Comparison of ENCODE assay signal across 1 cellular context in the genomic region with DNA sequence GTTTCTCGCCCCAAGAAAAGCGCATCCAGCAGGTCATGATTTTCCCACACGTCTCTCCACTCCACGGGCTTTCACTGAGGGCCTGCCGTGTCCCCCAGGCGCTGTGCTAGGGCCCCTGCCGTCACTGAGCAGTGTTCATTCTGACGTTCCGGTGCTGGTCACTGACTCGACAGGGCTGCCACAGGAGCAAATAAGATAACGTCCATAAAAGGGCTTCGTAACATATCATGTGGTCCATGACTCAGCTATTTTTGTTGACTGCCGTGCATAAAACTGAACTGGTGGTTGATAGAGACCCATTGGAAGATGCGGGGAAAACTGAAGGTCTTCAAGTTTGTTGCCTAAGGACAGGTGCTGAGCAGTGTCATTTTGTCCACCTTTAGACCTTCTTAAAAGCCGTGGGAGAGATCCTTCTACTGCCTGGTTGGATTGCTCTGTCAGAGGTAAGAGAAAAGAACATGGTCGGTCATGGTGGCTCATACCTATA.
TF ChIP-seq lines count a peak whose summit lies in the region.

No MANE protein-coding gene starts in this region.

TF ChIP-seq in K562, 482 proteins besides CTCF, POLR2A, EP300 and RAD21 (continued from another document and continues in another):
- peak; percentile 60; the same call in 1 of the 2 replicates for TF ChIP-seq BCOR (IDR thresholded peaks at IDR 0.05)
- TF ChIP-seq PRMT5 (CRISPR knock-in tag; IDR thresholded peaks at IDR 0.05): no peak
- peak; percentile 34; the same call in 1 of the 2 replicates for TF ChIP-seq CBX1 (IDR thresholded peaks at IDR 0.05; ENCODE audit: low read depth)
- TF ChIP-seq ZNF24 (IDR thresholded peaks at IDR 0.05): 0 out of 2 replicates have a peak, but pooled peaks have one; percentile 14
- TF ChIP-seq PHTF2 (CRISPR knock-in tag; IDR thresholded peaks at IDR 0.05): no peak
- TF ChIP-seq, protein P1, sequence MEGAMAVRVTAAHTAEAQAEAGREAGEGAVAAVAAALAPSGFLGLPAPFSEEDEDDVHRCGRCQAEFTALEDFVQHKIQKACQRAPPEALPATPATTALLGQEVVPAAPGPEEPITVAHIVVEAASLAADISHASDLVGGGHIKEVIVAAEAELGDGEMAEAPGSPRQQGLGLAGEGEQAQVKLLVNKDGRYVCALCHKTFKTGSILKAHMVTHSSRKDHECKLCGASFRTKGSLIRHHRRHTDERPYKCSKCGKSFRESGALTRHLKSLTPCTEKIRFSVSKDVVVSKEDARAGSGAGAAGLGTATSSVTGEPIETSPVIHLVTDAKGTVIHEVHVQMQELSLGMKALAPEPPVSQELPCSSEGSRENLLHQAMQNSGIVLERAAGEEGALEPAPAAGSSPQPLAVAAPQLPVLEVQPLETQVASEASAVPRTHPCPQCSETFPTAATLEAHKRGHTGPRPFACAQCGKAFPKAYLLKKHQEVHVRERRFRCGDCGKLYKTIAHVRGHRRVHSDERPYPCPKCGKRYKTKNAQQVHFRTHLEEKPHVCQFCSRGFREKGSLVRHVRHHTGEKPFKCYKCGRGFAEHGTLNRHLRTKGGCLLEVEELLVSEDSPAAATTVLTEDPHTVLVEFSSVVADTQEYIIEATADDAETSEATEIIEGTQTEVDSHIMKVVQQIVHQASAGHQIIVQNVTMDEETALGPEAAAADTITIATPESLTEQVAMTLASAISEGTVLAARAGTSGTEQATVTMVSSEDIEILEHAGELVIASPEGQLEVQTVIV (CRISPR knock-in tag; IDR thresholded peaks at IDR 0.05; ENCODE audit: borderline replicate concordance): no peak
- TF ChIP-seq NFE2 (IDR thresholded peaks at IDR 0.05; ENCODE audit: low read depth): peak; percentile 99
- peak; percentile 77 for TF ChIP-seq RNF2 (IDR thresholded peaks at IDR 0.05)
- peak; percentile 68; the same call in 1 of the 2 replicates for TF ChIP-seq HSF4 (CRISPR knock-in tag; IDR thresholded peaks at IDR 0.05; ENCODE audit: borderline replicate concordance)
- TF ChIP-seq CHD4 (IDR thresholded peaks at IDR 0.05; ENCODE audit: insufficient read depth, insufficient replicate concordance, low read depth, low read length, poor library complexity, severe bottlenecking): no peak
- TF ChIP-seq TAF7 (tag; IDR thresholded peaks at IDR 0.05): no peak; the same call in 1 of the 2 replicates
- TF ChIP-seq BRF1 (IDR thresholded peaks at IDR 0.05; ENCODE audit: borderline replicate concordance, extremely low read depth, insufficient read length): no peak
- peak; percentile 83; the same call in 1 of the 2 replicates for TF ChIP-seq ZNF644 (tag; IDR thresholded peaks at IDR 0.05; ENCODE audit: low read depth)
- peak; percentile 88 for TF ChIP-seq FOSL1 (tag; conservative IDR thresholded peaks at IDR 0.05)
- TF ChIP-seq MTF1 (CRISPR knock-in tag; IDR thresholded peaks at IDR 0.05; ENCODE audit: borderline replicate concordance): no peak
- no peak for TF ChIP-seq HMG20A (CRISPR knock-in tag; conservative IDR thresholded peaks at IDR 0.05)
- TF ChIP-seq, protein P2, sequence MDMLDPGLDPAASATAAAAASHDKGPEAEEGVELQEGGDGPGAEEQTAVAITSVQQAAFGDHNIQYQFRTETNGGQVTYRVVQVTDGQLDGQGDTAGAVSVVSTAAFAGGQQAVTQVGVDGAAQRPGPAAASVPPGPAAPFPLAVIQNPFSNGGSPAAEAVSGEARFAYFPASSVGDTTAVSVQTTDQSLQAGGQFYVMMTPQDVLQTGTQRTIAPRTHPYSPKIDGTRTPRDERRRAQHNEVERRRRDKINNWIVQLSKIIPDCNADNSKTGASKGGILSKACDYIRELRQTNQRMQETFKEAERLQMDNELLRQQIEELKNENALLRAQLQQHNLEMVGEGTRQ (CRISPR knock-in tag; IDR thresholded peaks at IDR 0.05): peak; percentile 36
- TF ChIP-seq NCOR1 (IDR thresholded peaks at IDR 0.05): peak; percentile 57; the same call in 1 of the 2 replicates
- TF ChIP-seq ZNF778 (CRISPR knock-in tag; IDR thresholded peaks at IDR 0.05): no peak
- TF ChIP-seq JUND (IDR thresholded peaks at IDR 0.05; ENCODE audit: borderline replicate concordance, low read depth, low read length): peak; percentile 85
- TF ChIP-seq JUND (tag; IDR thresholded peaks at IDR 0.05; ENCODE audit: borderline replicate concordance, low read depth, low read length): peak; percentile 84; the same call in 1 of the 3 replicates
- TF ChIP-seq ASH1L (IDR thresholded peaks at IDR 0.05; ENCODE audit: borderline replicate concordance, low read depth, partially characterized antibody): no peak
- TF ChIP-seq, protein P3, sequence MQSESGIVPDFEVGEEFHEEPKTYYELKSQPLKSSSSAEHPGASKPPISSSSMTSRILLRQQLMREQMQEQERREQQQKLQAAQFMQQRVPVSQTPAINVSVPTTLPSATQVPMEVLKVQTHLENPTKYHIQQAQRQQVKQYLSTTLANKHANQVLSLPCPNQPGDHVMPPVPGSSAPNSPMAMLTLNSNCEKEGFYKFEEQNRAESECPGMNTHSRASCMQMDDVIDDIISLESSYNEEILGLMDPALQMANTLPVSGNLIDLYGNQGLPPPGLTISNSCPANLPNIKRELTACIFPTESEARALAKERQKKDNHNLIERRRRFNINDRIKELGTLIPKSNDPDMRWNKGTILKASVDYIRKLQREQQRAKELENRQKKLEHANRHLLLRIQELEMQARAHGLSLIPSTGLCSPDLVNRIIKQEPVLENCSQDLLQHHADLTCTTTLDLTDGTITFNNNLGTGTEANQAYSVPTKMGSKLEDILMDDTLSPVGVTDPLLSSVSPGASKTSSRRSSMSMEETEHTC (IDR thresholded peaks at IDR 0.05): peak; percentile 71; the same call in 1 of the 2 replicates
- peak in 1 of 2 experiments; percentile 69; a peak in 2 of 4 replicates for TF ChIP-seq RCOR1 (IDR thresholded peaks at IDR 0.05; ENCODE audit: borderline replicate concordance in 1 of 2, low read depth in 2 of 2, low read length in 2 of 2)
- TF ChIP-seq, protein P4, sequence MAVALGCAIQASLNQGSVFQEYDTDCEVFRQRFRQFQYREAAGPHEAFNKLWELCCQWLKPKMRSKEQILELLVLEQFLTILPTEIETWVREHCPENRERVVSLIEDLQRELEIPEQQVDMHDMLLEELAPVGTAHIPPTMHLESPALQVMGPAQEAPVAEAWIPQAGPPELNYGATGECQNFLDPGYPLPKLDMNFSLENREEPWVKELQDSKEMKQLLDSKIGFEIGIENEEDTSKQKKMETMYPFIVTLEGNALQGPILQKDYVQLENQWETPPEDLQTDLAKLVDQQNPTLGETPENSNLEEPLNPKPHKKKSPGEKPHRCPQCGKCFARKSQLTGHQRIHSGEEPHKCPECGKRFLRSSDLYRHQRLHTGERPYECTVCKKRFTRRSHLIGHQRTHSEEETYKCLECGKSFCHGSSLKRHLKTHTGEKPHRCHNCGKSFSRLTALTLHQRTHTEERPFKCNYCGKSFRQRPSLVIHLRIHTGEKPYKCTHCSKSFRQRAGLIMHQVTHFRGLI (CRISPR knock-in tag; IDR thresholded peaks at IDR 0.05): 0 out of 2 replicates have a peak, but pooled peaks have one; percentile 41
- TF ChIP-seq, protein P5, sequence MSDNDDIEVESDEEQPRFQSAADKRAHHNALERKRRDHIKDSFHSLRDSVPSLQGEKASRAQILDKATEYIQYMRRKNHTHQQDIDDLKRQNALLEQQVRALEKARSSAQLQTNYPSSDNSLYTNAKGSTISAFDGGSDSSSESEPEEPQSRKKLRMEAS (CRISPR knock-in tag; IDR thresholded peaks at IDR 0.05): peak; percentile 60; the same call in 1 of the 2 replicates
- TF ChIP-seq, protein P6, sequence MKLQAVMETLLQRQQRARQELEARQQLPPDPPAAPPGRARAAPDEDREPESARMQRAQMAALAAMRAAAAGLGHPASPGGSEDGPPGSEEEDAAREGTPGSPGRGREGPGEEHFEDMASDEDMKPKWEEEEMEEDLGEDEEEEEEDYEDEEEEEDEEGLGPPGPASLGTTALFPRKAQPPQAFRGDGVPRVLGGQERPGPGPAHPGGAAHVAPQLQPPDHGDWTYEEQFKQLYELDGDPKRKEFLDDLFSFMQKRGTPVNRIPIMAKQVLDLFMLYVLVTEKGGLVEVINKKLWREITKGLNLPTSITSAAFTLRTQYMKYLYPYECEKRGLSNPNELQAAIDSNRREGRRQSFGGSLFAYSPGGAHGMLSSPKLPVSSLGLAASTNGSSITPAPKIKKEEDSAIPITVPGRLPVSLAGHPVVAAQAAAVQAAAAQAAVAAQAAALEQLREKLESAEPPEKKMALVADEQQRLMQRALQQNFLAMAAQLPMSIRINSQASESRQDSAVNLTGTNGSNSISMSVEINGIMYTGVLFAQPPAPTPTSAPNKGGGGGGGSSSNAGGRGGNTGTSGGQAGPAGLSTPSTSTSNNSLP (IDR thresholded peaks at IDR 0.05; ENCODE audit: borderline replicate concordance, low read depth, low read length): peak; percentile 40; the same call in 1 of the 2 replicates
- TF ChIP-seq, protein P7, sequence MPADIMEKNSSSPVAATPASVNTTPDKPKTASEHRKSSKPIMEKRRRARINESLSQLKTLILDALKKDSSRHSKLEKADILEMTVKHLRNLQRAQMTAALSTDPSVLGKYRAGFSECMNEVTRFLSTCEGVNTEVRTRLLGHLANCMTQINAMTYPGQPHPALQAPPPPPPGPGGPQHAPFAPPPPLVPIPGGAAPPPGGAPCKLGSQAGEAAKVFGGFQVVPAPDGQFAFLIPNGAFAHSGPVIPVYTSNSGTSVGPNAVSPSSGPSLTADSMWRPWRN (IDR thresholded peaks at IDR 0.05; ENCODE audit: low read depth): no peak
- no peak for TF ChIP-seq EZH2 (IDR thresholded peaks at IDR 0.05; ENCODE audit: borderline replicate concordance, low read depth, low read length)
- no peak for TF ChIP-seq JUNB (CRISPR knock-in tag; conservative IDR thresholded peaks at IDR 0.05)
- no peak for TF ChIP-seq NR2C1 (IDR thresholded peaks at IDR 0.05)
- TF ChIP-seq NR2C1 (tag; IDR thresholded peaks at IDR 0.05): peak; percentile 74
- TF ChIP-seq, protein P8, sequence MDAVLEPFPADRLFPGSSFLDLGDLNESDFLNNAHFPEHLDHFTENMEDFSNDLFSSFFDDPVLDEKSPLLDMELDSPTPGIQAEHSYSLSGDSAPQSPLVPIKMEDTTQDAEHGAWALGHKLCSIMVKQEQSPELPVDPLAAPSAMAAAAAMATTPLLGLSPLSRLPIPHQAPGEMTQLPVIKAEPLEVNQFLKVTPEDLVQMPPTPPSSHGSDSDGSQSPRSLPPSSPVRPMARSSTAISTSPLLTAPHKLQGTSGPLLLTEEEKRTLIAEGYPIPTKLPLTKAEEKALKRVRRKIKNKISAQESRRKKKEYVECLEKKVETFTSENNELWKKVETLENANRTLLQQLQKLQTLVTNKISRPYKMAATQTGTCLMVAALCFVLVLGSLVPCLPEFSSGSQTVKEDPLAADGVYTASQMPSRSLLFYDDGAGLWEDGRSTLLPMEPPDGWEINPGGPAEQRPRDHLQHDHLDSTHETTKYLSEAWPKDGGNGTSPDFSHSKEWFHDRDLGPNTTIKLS (IDR thresholded peaks at IDR 0.05; ENCODE audit: borderline replicate concordance, low read depth): no peak; the same call in 1 of the 2 replicates
- peak in 1 of 2 experiments; percentile 34; a peak in 2 of 4 replicates for TF ChIP-seq NRF1 (conservative IDR thresholded peaks at IDR 0.05 in 1 of 2, IDR thresholded peaks at IDR 0.05 in 1 of 2)
- TF ChIP-seq TRIM28 (IDR thresholded peaks at IDR 0.05): 0 out of 2 replicates have a peak, but pooled peaks have one; percentile 51
- no peak for TF ChIP-seq STAT5B (CRISPR knock-in tag; IDR thresholded peaks at IDR 0.05)
- TF ChIP-seq, protein P9, sequence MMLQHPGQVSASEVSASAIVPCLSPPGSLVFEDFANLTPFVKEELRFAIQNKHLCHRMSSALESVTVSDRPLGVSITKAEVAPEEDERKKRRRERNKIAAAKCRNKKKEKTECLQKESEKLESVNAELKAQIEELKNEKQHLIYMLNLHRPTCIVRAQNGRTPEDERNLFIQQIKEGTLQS (IDR thresholded peaks at IDR 0.05): peak; percentile 77
- TF ChIP-seq, protein P9 (CRISPR knock-in tag; conservative IDR thresholded peaks at IDR 0.05): no peak; the same call in 1 of the 2 replicates
- no peak for TF ChIP-seq SNIP1 (IDR thresholded peaks at IDR 0.05; ENCODE audit: low read depth)
- TF ChIP-seq ZNF140 (CRISPR knock-in tag; IDR thresholded peaks at IDR 0.05): no peak
- peak; percentile 21; the same call in 1 of the 2 replicates for TF ChIP-seq ETV5 (CRISPR knock-in tag; IDR thresholded peaks at IDR 0.05; ENCODE audit: low read depth)
- no peak; a peak in 1 of 4 replicates for TF ChIP-seq KDM1A (IDR thresholded peaks at IDR 0.05)
- TF ChIP-seq RUNX1 (IDR thresholded peaks at IDR 0.05; ENCODE audit: low read depth): no peak
- no peak for TF ChIP-seq ETV6 (IDR thresholded peaks at IDR 0.05; ENCODE audit: borderline replicate concordance in 1 of 2, low read depth in 2 of 2, low read length in 1 of 2)
- TF ChIP-seq ETV6 (CRISPR knock-in tag; IDR thresholded peaks at IDR 0.05; ENCODE audit: borderline replicate concordance): no peak
- peak; percentile 83 to 96 for TF ChIP-seq SRF (CRISPR knock-in tag; IDR thresholded peaks at IDR 0.05)
- no peak for TF ChIP-seq ZBTB17 (CRISPR knock-in tag; IDR thresholded peaks at IDR 0.05)
- TF ChIP-seq CREM (IDR thresholded peaks at IDR 0.05; ENCODE audit: low read depth): peak; percentile 91
- no peak for TF ChIP-seq ZNF717 (CRISPR knock-in tag; IDR thresholded peaks at IDR 0.05)
- no peak for TF ChIP-seq TAF15 (IDR thresholded peaks at IDR 0.05; ENCODE audit: low read depth, low read length)
- no peak for TF ChIP-seq MIER1 (IDR thresholded peaks at IDR 0.05; ENCODE audit: low read depth)
- TF ChIP-seq MAFF (IDR thresholded peaks at IDR 0.05; ENCODE audit: low read length): peak; percentile 99
- peak; percentile 49; the same call in 1 of the 2 replicates for TF ChIP-seq MTA1 (IDR thresholded peaks at IDR 0.05; ENCODE audit: borderline replicate concordance)
- TF ChIP-seq TBP (optimal IDR thresholded peaks at IDR 0.05; ENCODE audit: low read depth, low read length): peak; percentile 62
- no peak for TF ChIP-seq ZNF174 (CRISPR knock-in tag; IDR thresholded peaks at IDR 0.05)
- TF ChIP-seq, protein P10, sequence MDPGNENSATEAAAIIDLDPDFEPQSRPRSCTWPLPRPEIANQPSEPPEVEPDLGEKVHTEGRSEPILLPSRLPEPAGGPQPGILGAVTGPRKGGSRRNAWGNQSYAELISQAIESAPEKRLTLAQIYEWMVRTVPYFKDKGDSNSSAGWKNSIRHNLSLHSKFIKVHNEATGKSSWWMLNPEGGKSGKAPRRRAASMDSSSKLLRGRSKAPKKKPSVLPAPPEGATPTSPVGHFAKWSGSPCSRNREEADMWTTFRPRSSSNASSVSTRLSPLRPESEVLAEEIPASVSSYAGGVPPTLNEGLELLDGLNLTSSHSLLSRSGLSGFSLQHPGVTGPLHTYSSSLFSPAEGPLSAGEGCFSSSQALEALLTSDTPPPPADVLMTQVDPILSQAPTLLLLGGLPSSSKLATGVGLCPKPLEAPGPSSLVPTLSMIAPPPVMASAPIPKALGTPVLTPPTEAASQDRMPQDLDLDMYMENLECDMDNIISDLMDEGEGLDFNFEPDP (CRISPR knock-in tag; IDR thresholded peaks at IDR 0.05): no peak
- peak; percentile 79 for TF ChIP-seq ATF7 (IDR thresholded peaks at IDR 0.05)
- TF ChIP-seq MAFK (IDR thresholded peaks at IDR 0.05; ENCODE audit: low read length): peak; percentile 98
- TF ChIP-seq ZNF324 (CRISPR knock-in tag; IDR thresholded peaks at IDR 0.05): 0 out of 2 replicates have a peak, but pooled peaks have one; percentile 11
- TF ChIP-seq NFATC3 (IDR thresholded peaks at IDR 0.05): no peak
